ENCODE assay signal across 23 cellular contexts in the genomic region with DNA sequence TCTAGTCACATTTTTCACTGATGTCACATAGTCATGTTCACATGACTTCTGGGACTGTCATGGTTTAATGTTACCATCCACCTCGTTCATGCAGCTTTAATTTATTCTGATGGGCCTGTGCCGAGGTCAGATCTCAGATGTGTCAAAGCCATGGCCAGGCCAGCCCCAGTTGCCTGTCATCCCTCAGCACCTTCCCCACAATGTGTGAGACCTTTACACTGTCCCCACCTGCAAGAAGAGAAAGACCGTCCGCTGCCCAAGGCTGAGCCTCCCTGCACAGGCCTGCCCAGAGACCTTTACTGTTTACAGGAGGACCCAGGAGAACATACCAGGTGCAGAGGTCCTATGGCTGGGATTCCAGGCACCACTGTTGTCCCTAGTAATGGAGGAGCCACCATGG. TPM values are rescaled to one million over a fixed set of nuclear protein-coding genes. Genes with fewer than 3 reads are reported as not detected.
"Had no signal": no experiment of that assay in that cellular context is flagged by ENCODE, and none has a peak within 500 bp of the region (broad histone marks: within the 10 kb centered on the region; RNA-seq: fewer than 3 reads in every experiment).

No MANE protein-coding gene starts in this region.

- H3K27ac Mint-ChIP-seq: natural killer cell treated with Interleukin-12 subunit alpha and Interleukin-12 subunit beta and Interleukin-15 and Interleukin-18, amount 100 ng/mL, for 72 hours; stimulated activated naive B cell treated with anti-CD40 and anti-IgM and Interleukin-4, amounts not matched to agents 10 μg/mL and 1 μg/mL and 100 μg/mL, for 72 hours; stimulated activated naive CD8-positive, alpha-beta T cell treated with anti-CD3 and anti-CD28 coated beads, Interleukin-15, amount 100 ng/mL, for 72 hours had no signal

- H3K27me3 ChIP-seq: colonic mucosa, esophagus squamous epithelium, right atrium auricular region, testis, tibial nerve had no signal

- H3K27me3 Mint-ChIP-seq: stimulated activated naive CD8-positive, alpha-beta T cell treated with anti-CD3 and anti-CD28 coated beads, Interleukin-15, amount 100 ng/mL, for 72 hours had no signal

- H3K36me3 ChIP-seq: colonic mucosa, esophagus squamous epithelium, right atrium auricular region, tibial nerve had no signal

- H3K4me1 Mint-ChIP-seq: stimulated activated naive B cell treated with anti-CD40 and anti-IgM and Interleukin-4, amounts not matched to agents 10 μg/mL and 1 μg/mL and 100 μg/mL, for 72 hours; stimulated activated naive CD8-positive, alpha-beta T cell treated with anti-CD3 and anti-CD28 coated beads, Interleukin-15, amount 100 ng/mL, for 72 hours had no signal

- ATAC-seq: left colon; left ventricle myocardium superior; natural killer cell treated with Interleukin-12 subunit alpha and Interleukin-12 subunit beta and Interleukin-15 and Interleukin-18, amount 100 ng/mL, for 72 hours; stimulated activated naive B cell treated with anti-CD40 and anti-IgM and Interleukin-4, amounts not matched to agents 10 μg/mL and 1 μg/mL and 100 μg/mL, for 72 hours; stimulated activated naive CD8-positive, alpha-beta T cell treated with anti-CD3 and anti-CD28 coated beads, Interleukin-15, amount 100 ng/mL, for 72 hours had no signal

- DNase-seq: cerebellar nuclear complex; colonic mucosa; dermis blood vessel endothelial cell; esophagus squamous epithelium; foreskin fibroblast; left ventricle myocardium superior; mesenchymal stem cell; midbrain; stimulated activated CD4-positive, alpha-beta T cell treated with anti-CD3 and anti-CD28 coated beads, Interleukin-2, amount 100 ng/mL, for 24 hours; stimulated activated CD4-positive, alpha-beta T cell treated with anti-CD3 and anti-CD28 coated beads, Interleukin-4, amount 100 ng/mL, for 4 hours; stimulated activated naive B cell treated with anti-CD40 and anti-IgM and Interleukin-4, amounts not matched to agents 10 μg/mL and 1 μg/mL and 100 μg/mL, for 72 hours; stimulated activated naive CD8-positive, alpha-beta T cell treated with anti-CD3 and anti-CD28 coated beads, Interleukin-15, amount 100 ng/mL, for 72 hours; testis had no signal

- H3K9me3 Mint-ChIP-seq: natural killer cell treated with Interleukin-12 subunit alpha and Interleukin-12 subunit beta and Interleukin-15 and Interleukin-18, amount 100 ng/mL, for 72 hours; stimulated activated naive B cell treated with anti-CD40 and anti-IgM and Interleukin-4, amounts not matched to agents 10 μg/mL and 1 μg/mL and 100 μg/mL, for 72 hours; stimulated activated naive CD8-positive, alpha-beta T cell treated with anti-CD3 and anti-CD28 coated beads, Interleukin-15, amount 100 ng/mL, for 72 hours had no signal

- H3K4me3 Mint-ChIP-seq: natural killer cell treated with Interleukin-12 subunit alpha and Interleukin-12 subunit beta and Interleukin-15 and Interleukin-18, amount 100 ng/mL, for 72 hours; stimulated activated naive B cell treated with anti-CD40 and anti-IgM and Interleukin-4, amounts not matched to agents 10 μg/mL and 1 μg/mL and 100 μg/mL, for 72 hours; stimulated activated naive CD8-positive, alpha-beta T cell treated with anti-CD3 and anti-CD28 coated beads, Interleukin-15, amount 100 ng/mL, for 72 hours had no signal

- H3K4me3 ChIP-seq: colonic mucosa, esophagus squamous epithelium, lung, right atrium auricular region, testis, tibial nerve had no signal

- H3K4me1 ChIP-seq: colonic mucosa, esophagus squamous epithelium had no signal

- H3K9me3 ChIP-seq: colonic mucosa, esophagus squamous epithelium, right atrium auricular region, testis, tibial nerve had no signal

- H3K27ac ChIP-seq: colonic mucosa, esophagus squamous epithelium, right atrium auricular region, testis, tibial nerve had no signal

- H3K36me3 Mint-ChIP-seq: natural killer cell treated with Interleukin-12 subunit alpha and Interleukin-12 subunit beta and Interleukin-15 and Interleukin-18, amount 100 ng/mL, for 72 hours; stimulated activated naive B cell treated with anti-CD40 and anti-IgM and Interleukin-4, amounts not matched to agents 10 μg/mL and 1 μg/mL and 100 μg/mL, for 72 hours had no signal

RNA-seq across cellular contexts. Expression of a gene that starts 12.8 kb away (rescaled TPM):
- total RNA-seq: epithelial cell of proximal tubule had no signal

RNA-seq across cellular contexts. Expression of a gene that starts 24.7 kb away (rescaled TPM):
- total RNA-seq: colonic mucosa; dermis blood vessel endothelial cell; epithelial cell of proximal tubule; esophagus squamous epithelium; kidney epithelial cell; left colon; left ventricle myocardium superior; natural killer cell treated with Interleukin-12 subunit alpha and Interleukin-12 subunit beta and Interleukin-15 and Interleukin-18, amount 100 ng/mL, for 72 hours; omental fat pad; right atrium auricular region; subcutaneous adipose tissue; ureter had no signal
